ENCODE assay signal across 17 cellular contexts in genomic region chr6:141248056-141248799, GRCh38.
DNase-seq lines count a peak whose midpoint lies in the region; ATAC-seq and TF ChIP-seq lines count a peak whose summit lies in the region.
"Had no signal": no experiment of that assay in that cellular context is flagged by ENCODE, and none has a peak within 500 bp of the region (broad histone marks: within the 10 kb centered on the region; RNA-seq: fewer than 3 reads in every experiment).

No MANE protein-coding gene starts in this region.

- no peaks in the 10 kb centered on the region; a peak in 1 of 4 replicates for H3K4me1 ChIP-seq in SK-N-SH (ENCODE audit: control insufficient read depth in 1 of 2, insufficient read depth in 2 of 2, low read depth in 1 of 2, low read length in 1 of 2)
- H3K4me1 ChIP-seq: HAP-1 had no signal

- H2AFZ ChIP-seq in SK-N-SH (ENCODE audit: low read depth): peak overlapping the region; percentile 74; the same call in 1 of the 2 replicates

- TF ChIP-seq CTCF in SK-N-SH (IDR thresholded peaks at IDR 0.05): no peak

- no peak overlapping the region for H3K4me2 ChIP-seq in SK-N-SH

- TF ChIP-seq EP300 in SK-N-SH (IDR thresholded peaks at IDR 0.05; ENCODE audit: borderline replicate concordance in 1 of 2, low read depth in 1 of 2, low read length in 1 of 2): no peak

- no peak overlapping the region; a peak in 1 of 4 replicates for H3K27ac ChIP-seq in SK-N-SH (ENCODE audit: low read depth in 2 of 2, low read length in 1 of 2)
- H3K27ac ChIP-seq: 22Rv1, gastroesophageal sphincter, sigmoid colon had no signal

- H3K27me3 ChIP-seq in SK-N-SH (ENCODE audit: insufficient read depth): no peaks in the 10 kb centered on the region
- H3K27me3 ChIP-seq: gastroesophageal sphincter, sigmoid colon had no signal

- no peaks in the 10 kb centered on the region for H3K9me3 ChIP-seq in SK-N-SH
- H3K9me3 ChIP-seq: gastroesophageal sphincter, HAP-1, sigmoid colon had no signal

- ATAC-seq in SK-N-SH treated with all-trans-retinoic acid at 6 μM for 48 hours (no peak), HG02610 (IDR thresholded peaks at IDR 0.05; ENCODE audit: unreplicated experiment) (peak; percentile 65), HG03439 (IDR thresholded peaks at IDR 0.05; ENCODE audit: unreplicated experiment) (peak; percentile 82)
- ATAC-seq: gastroesophageal sphincter; naive thymus-derived CD8-positive, alpha-beta T cell had no signal

- no peaks in the 10 kb centered on the region for H3F3A ChIP-seq in SK-N-SH (replicated peaks; ENCODE audit: insufficient read depth)

- no peak for DNase-seq in SK-N-SH
- DNase-seq in NCI-H2227 treated with DMSO at 0.1 percent for 48 hours (lab: John Stamatoyannopoulos, UW): no peak
- DNase-seq in epidermal melanocyte (ENCODE audit: insufficient read length, low spot score): no peak
- DNase-seq in HUDEP-2 (lab: John Stamatoyannopoulos, UW; ENCODE audit: unreplicated experiment in 76 of 76): no peak
- no peak for DNase-seq in NCI-H146 (lab: John Stamatoyannopoulos, UW)
- DNase-seq: activated CD8-positive, alpha-beta memory T cell treated with anti-CD3 and anti-CD28 coated beads, Interleukin-2, amount 50 U/mL, for 48 hours; amniotic stem cell; naive thymus-derived CD8-positive, alpha-beta T cell; NCI-H446 treated with DMSO at 0.1 percent for 48 hours; SHP77 treated with DMSO at 0.1 percent for 48 hours; sigmoid colon had no signal

- WGBS in SK-N-SH (ENCODE audit: low lambda C conversion rate): 16% methylated on average over 3 of the region's 3 CpGs

- H3K9ac ChIP-seq in SK-N-SH: no peak overlapping the region

- H3K36me3 ChIP-seq in SK-N-SH (replicated peaks in 1 of 2; ENCODE audit: control insufficient read depth in 1 of 2, insufficient read depth in 2 of 2, low read length in 1 of 2): no peaks in the 10 kb centered on the region
- H3K36me3 ChIP-seq: gastroesophageal sphincter, HAP-1, sigmoid colon had no signal

- H3K9me2 ChIP-seq in SK-N-SH: no peaks in the 10 kb centered on the region

- no peak for TF ChIP-seq RAD21 in SK-N-SH (IDR thresholded peaks at IDR 0.05; ENCODE audit: low read length)

- H3K4me3 ChIP-seq in SK-N-SH (ENCODE audit: low read depth in 2 of 2, low read length in 1 of 2): no peak overlapping the region
- H3K4me3 ChIP-seq: gastroesophageal sphincter, HAP-1, sigmoid colon had no signal

- CTCF ChIA-PET in SK-N-SH (lab: Yijun Ruan, JAX): no interaction called here

- POLR2A ChIA-PET in SK-N-SH (lab: Yijun Ruan, JAX): no interaction called here

- no peaks in the 10 kb centered on the region for H4K20me1 ChIP-seq in SK-N-SH (ENCODE audit: insufficient read depth)

- no peaks in the 10 kb centered on the region for H3K79me2 ChIP-seq in SK-N-SH (ENCODE audit: insufficient read depth)

TF ChIP-seq in SK-N-SH, 30 proteins besides CTCF, POLR2A, EP300 and RAD21:
- TF ChIP-seq ZBTB33 (IDR thresholded peaks at IDR 0.05; ENCODE audit: borderline replicate concordance, low read depth) (no peak), FOXJ3 (CRISPR knock-in tag; IDR thresholded peaks at IDR 0.05) (no peak), GABPA (IDR thresholded peaks at IDR 0.05; ENCODE audit: low read depth) (no peak), USF1 (IDR thresholded peaks at IDR 0.05; ENCODE audit: borderline replicate concordance, low read depth) (no peak), FOSL2 (IDR thresholded peaks at IDR 0.05; ENCODE audit: borderline replicate concordance, low read depth) (no peak), USF2 (IDR thresholded peaks at IDR 0.05; ENCODE audit: borderline replicate concordance, low read depth, low read length) (no peak), MEF2A (IDR thresholded peaks at IDR 0.05; ENCODE audit: borderline replicate concordance, low read depth) (no peak), NRF1 (IDR thresholded peaks at IDR 0.05; ENCODE audit: low read depth, low read length) (no peak), ELF1 (IDR thresholded peaks at IDR 0.05) (no peak), SIN3A (IDR thresholded peaks at IDR 0.05; ENCODE audit: borderline replicate concordance, low read depth, low read length) (no peak)

TF ChIP-seq in SK-N-SH treated with all-trans-retinoic acid at 6 μM for 48 hours, 23 proteins besides CTCF, POLR2A, EP300 and RAD21:
- TF ChIP-seq TCF4 (CRISPR knock-in tag; IDR thresholded peaks at IDR 0.05; ENCODE audit: borderline replicate concordance) (no peak), CSRNP3 (CRISPR knock-in tag; IDR thresholded peaks at IDR 0.05) (no peak), PATZ1 (CRISPR knock-in tag; IDR thresholded peaks at IDR 0.05; ENCODE audit: borderline replicate concordance) (no peak), ZFP30 (CRISPR knock-in tag; IDR thresholded peaks at IDR 0.05) (no peak), ARNTL (CRISPR knock-in tag; IDR thresholded peaks at IDR 0.05; ENCODE audit: borderline replicate concordance, low read depth) (no peak), CSDC2 (CRISPR knock-in tag; IDR thresholded peaks at IDR 0.05) (no peak)
